ENCODE assay signal across 1 cellular context in genomic region chr12:15733136-15733535, GRCh38.
TF ChIP-seq lines count a peak whose summit lies in the region.

No MANE protein-coding gene starts in this region.

TF ChIP-seq in SK-N-SH, 30 proteins besides CTCF, POLR2A, EP300 and RAD21 (continued from another document):
- TF ChIP-seq REST (IDR thresholded peaks at IDR 0.05; ENCODE audit: low read depth, low read length) = no peak
- TF ChIP-seq MXI1 (IDR thresholded peaks at IDR 0.05; ENCODE audit: low read depth, low read length) = no peak
